ENCODE assay signal across 8 cellular contexts in the genomic region with DNA sequence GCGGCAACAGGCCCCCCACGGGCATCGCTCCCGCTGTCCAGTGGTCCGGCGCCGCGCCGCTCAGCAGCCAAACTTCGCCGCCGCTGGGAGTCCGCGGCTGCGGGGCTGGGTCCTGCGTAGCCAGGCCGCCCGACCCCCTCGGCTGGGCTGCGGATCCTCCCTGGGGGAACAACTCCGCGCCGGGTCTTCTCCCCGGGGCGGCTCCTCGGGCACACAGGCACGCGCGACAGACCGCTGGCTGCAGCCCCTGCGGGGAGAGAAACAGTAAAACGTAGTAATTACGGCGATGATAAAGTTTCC. TPM values are rescaled to one million over a fixed set of nuclear protein-coding genes. Genes with fewer than 3 reads are reported as not detected.
DNase-seq lines count a peak whose midpoint lies in the region; ATAC-seq and TF ChIP-seq lines count a peak whose summit lies in the region.

No MANE protein-coding gene starts in this region.

- H3K27me3 Mint-ChIP-seq in CD14-positive monocyte (ENCODE audit: low read depth in 3 of 3) (peaks cover 3 to 8% (median 5%) of the 10 kb centered on the region in 3 donors), neural progenitor cell (ENCODE audit: insufficient read depth, low read depth) (peaks cover 3% of the 10 kb centered on the region)

- CTCF ChIA-PET in PC-3 (lab: Charles Lee), result no interaction called here

- H3K4me1 Mint-ChIP-seq in CD14-positive monocyte (peaks cover 57% of the 10 kb centered on the region), neural progenitor cell (peaks cover 26% of the 10 kb centered on the region)

- H3F3A ChIP-seq in PC-3 (ENCODE audit: low read length, unreplicated experiment) (no peaks in the 10 kb centered on the region), neural progenitor cell (ENCODE audit: low read depth) (peaks cover 9% of the 10 kb centered on the region)

- H3K79me2 ChIP-seq in PC-3 (ENCODE audit: low read length) (peaks cover 48% of the 10 kb centered on the region), neural progenitor cell (ENCODE audit: low read depth) (no peaks in the 10 kb centered on the region)

- H3K4me3 ChIP-seq in PC-3 (ENCODE audit: low read length), result peak overlapping the region; percentile 92
- peak overlapping the region; percentile 87 for H3K4me3 ChIP-seq in epithelial cell of proximal tubule (ENCODE audit: low read depth, low read length)
- H3K4me3 ChIP-seq in neural progenitor cell, result peak overlapping the region; percentile 89

- DNase-seq in CD14-positive monocyte (ENCODE audit: low spot score), result no peak
- DNase-seq in PC-3, result no peak
- no peak for DNase-seq in epithelial cell of proximal tubule (ENCODE audit: low read depth)
- DNase-seq in neural progenitor cell (ENCODE audit: low spot score), result no peak
- no peak for DNase-seq in SW 1271 (lab: John Stamatoyannopoulos, UW)
- no peak for DNase-seq in stimulated activated CD4-positive, alpha-beta T cell treated with anti-CD3 and anti-CD28 coated beads, Interleukin-2, amount 100 ng/mL, for 24 hours

- H3K27ac Mint-ChIP-seq in CD14-positive monocyte (peak overlapping the region in 6 of 7 donors; percentile 35 to 93 (median 82)), neural progenitor cell (no peak overlapping the region)

- H3K9ac ChIP-seq in PC-3 (ENCODE audit: low read length) (peak overlapping the region; percentile 69), neural progenitor cell (no peak overlapping the region)

- intact Hi-C loops in CD14-positive monocyte (cut with micrococcal nuclease) (loop anchor here (5.0 kb wide), 2 partner anchors 37 to 202 kb away; no protein-coding TSS in a partner anchor), PC-3 (cut with micrococcal nuclease) (loop anchor here (1.0 to 10.0 kb wide), 3 partner anchors 88 to 384 kb away; no protein-coding TSS in a partner anchor)

- H3K36me3 Mint-ChIP-seq in CD14-positive monocyte (peaks cover 9 to 11% of the 10 kb centered on the region in 2 donors), neural progenitor cell (peaks cover 2% of the 10 kb centered on the region)

- H3K9me3 ChIP-seq in PC-3 (ENCODE audit: low read length), result no peaks in the 10 kb centered on the region
- H3K9me3 ChIP-seq in neural progenitor cell (ENCODE audit: low read depth), result no peaks in the 10 kb centered on the region

- no peaks in the 10 kb centered on the region for H4K20me1 ChIP-seq in PC-3 (ENCODE audit: low read length)
- H4K20me1 ChIP-seq in neural progenitor cell (ENCODE audit: low read depth), result peaks cover 15% of the 10 kb centered on the region

- BruUV-seq in PC-3 (replicated peaks; lab: Mats Ljungman, UMichigan), result no TSS peak

- peaks cover 21% of the 10 kb centered on the region; the same call in 1 of the 2 replicates for H3K4me1 ChIP-seq in PC-3 (ENCODE audit: insufficient read depth, low read length)
- H3K4me1 ChIP-seq in neural progenitor cell, result peaks cover 7% of the 10 kb centered on the region

- H3K9me3 Mint-ChIP-seq in CD14-positive monocyte (no peaks in the 10 kb centered on the region), neural progenitor cell (no peaks in the 10 kb centered on the region)

- H3K27me3 ChIP-seq in PC-3 (ENCODE audit: low read length) (no peaks in the 10 kb centered on the region), neural progenitor cell (peaks cover 66% of the 10 kb centered on the region)

- H3K9me2 ChIP-seq in PC-3 (replicated peaks; ENCODE audit: low read length), result no peaks in the 10 kb centered on the region

- H3K27ac ChIP-seq in PC-3 (ENCODE audit: low read length) (no peak overlapping the region), neural progenitor cell (no peak overlapping the region)

- ATAC-seq in GM21526 (IDR thresholded peaks at IDR 0.05; ENCODE audit: low FRiP score, unreplicated experiment), result peak; percentile 1
- peak; percentile 2 for ATAC-seq in PC-3
- no peak for ATAC-seq in HG02938 (IDR thresholded peaks at IDR 0.05; ENCODE audit: unreplicated experiment)

- POLR2A ChIA-PET in PC-3 (lab: Charles Lee; ENCODE audit: unreplicated experiment), result no interaction called here

- H2AFZ ChIP-seq in PC-3 (ENCODE audit: low read length) (peak overlapping the region; percentile 74), neural progenitor cell (replicated peaks) (peak overlapping the region; percentile 85)

- H3K4me3 Mint-ChIP-seq in CD14-positive monocyte, result peak overlapping the region; percentile 87 to 96
- peak overlapping the region; percentile 88 for H3K4me3 Mint-ChIP-seq in neural progenitor cell

- H3K36me3 ChIP-seq in PC-3 (ENCODE audit: low read depth, low read length) (no peaks in the 10 kb centered on the region), neural progenitor cell (no peaks in the 10 kb centered on the region)

- TF ChIP-seq CTCF in CD14-positive monocyte (IDR thresholded peaks at IDR 0.05) (no peak), PC-3 (conservative IDR thresholded peaks at IDR 0.05; ENCODE audit: low read depth, low read length) (no peak), epithelial cell of proximal tubule (conservative IDR thresholded peaks at IDR 0.05; ENCODE audit: low read depth, low read length) (no peak), neural progenitor cell (IDR thresholded peaks at IDR 0.05) (no peak)

- peak overlapping the region; percentile 92 for H3K4me2 ChIP-seq in PC-3 (ENCODE audit: low read length)
- peak overlapping the region; percentile 94 for H3K4me2 ChIP-seq in neural progenitor cell

RNA-seq across cellular contexts. Expression of a gene that starts 0.6 kb away (rescaled TPM):
- 10 to 100 TPM; 16.1 to 20.4 TPM for polyA plus RNA-seq in CD14-positive monocyte
- total RNA-seq in PC-3 (2014; rRNA removed) (19.0 and 24.6 TPM in 2 replicates), epithelial cell of proximal tubule (16.1 and 23.4 TPM in 2 replicates), neural progenitor cell (ENCODE audit: low replicate concordance) (4.0 and 5.2 TPM in 2 replicates)
